6 cellular contexts compared by ENCODE assay signal in the genomic region with DNA sequence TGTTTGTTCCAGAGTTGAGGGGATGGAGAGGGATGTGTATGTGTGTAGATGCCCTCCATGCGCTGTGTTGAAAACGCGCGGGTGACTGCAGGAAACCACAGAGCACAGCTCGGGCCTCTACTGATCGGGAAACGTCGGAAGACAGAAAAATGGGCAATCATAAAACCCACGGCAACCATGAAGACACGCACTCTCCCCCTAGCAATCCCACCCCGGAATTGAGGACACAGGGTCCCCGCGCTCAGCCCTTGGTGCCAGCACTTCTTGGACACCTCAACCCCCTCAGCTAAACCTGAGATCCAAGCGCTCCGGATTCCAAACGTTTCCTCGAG. TPM values are rescaled to one million over a fixed set of nuclear protein-coding genes. Genes with fewer than 3 reads are reported as not detected.
A peak's percentile ranks its signal among the peaks of the same experiment; 100 is the strongest.
DNase-seq lines count a peak whose midpoint lies in the region; ATAC-seq, FAIRE-seq and TF ChIP-seq lines count a peak whose summit lies in the region.

No MANE protein-coding gene starts in this region.

- peak overlapping the region; percentile 94 for H3K4ac ChIP-seq in H1 (replicated peaks; ENCODE audit: insufficient read length, low read depth, low read length)

- WGBS in H1 (ENCODE audit: extremely low coverage in 1 of 2, insufficient coverage in 1 of 2, insufficient read length in 1 of 2, insufficient replicate concordance in 2 of 2, low coverage in 1 of 2, low lambda C conversion rate in 2 of 2, missing lambda C conversion rate in 1 of 2), 2 experiments, result 2% methylated on average over 17 of the region's 17 CpGs; no CpG with 5 or more reads in 1 of the 2 experiments

- H3K27ac ChIP-seq in H1 (ENCODE audit: low read depth, low read length), result peak overlapping the region; percentile 63
- H3K27ac ChIP-seq in gastrocnemius medialis, result peak overlapping the region; percentile 78 to 91 (median 88)

- peak overlapping the region; percentile 93; the same call in 1 of the 2 replicates for H3K18ac ChIP-seq in H1 (ENCODE audit: extremely low read depth, low read length)

- H2BK120ac ChIP-seq in H1 (replicated peaks; ENCODE audit: low read depth, low read length), result no peak overlapping the region

- POLR2A ChIA-PET in H1 (lab: Charles Lee; ENCODE audit: partially characterized antibody), result interaction anchor here (0.6 to 61.4 kb wide), 35 partner anchors 11 to 277 kb away, joined by 3 to 2041 read pairs (median 5); a partner anchor contains a TSS

- H3K56ac ChIP-seq in H1 (replicated peaks; ENCODE audit: insufficient read length, low read depth, low read length), result peak overlapping the region; percentile 83

- TF ChIP-seq CTCF in H1 (IDR thresholded peaks at IDR 0.05; ENCODE audit: control extremely low read depth in 1 of 3, insufficient read depth in 1 of 3, low read depth in 1 of 3, low read length in 3 of 3) (no peak), gastrocnemius medialis (IDR thresholded peaks at IDR 0.05 in 4 of 5, conservative IDR thresholded peaks at IDR 0.05 in 1 of 5) (no peak)

- peaks cover 2 to 5% of the 10 kb centered on the region in 2 experiments for H4K20me1 ChIP-seq in H1 (replicated peaks in 1 of 2; ENCODE audit: control insufficient read depth in 1 of 2, insufficient read depth in 2 of 2, low read length in 2 of 2)

- peak overlapping the region; percentile 53 for H2BK12ac ChIP-seq in H1 (ENCODE audit: low read depth, low read length)

- no peak for FAIRE-seq in H1 (lab: Jason Lieb, UNC)

- no peak overlapping the region for H3K23ac ChIP-seq in H1 (ENCODE audit: insufficient read length)

- DNase-seq in DMS53 treated with DMSO at 0.1 percent for 48 hours (lab: John Stamatoyannopoulos, UW; ENCODE audit: unreplicated experiment) (peak; percentile 72), Kasumi-1 (lab: John Stamatoyannopoulos, UW) (peak; percentile 79 to 85), H1 (ENCODE audit: low read depth in 1 of 2, low spot score in 2 of 2) (peak in 1 of 2 experiments; percentile 41), gastrocnemius medialis (no peak), NCI-H2227 treated with DMSO at 0.1 percent for 48 hours (lab: John Stamatoyannopoulos, UW) (no peak), cerebellar nuclear complex (lab: John Stamatoyannopoulos, UW) (no peak)

- intact Hi-C loops in gastrocnemius medialis (cut with DNase I; ENCODE audit: low total_unique reads), result no loop called here

- H2AK5ac ChIP-seq in H1 (ENCODE audit: low read depth, low read length), result peak overlapping the region; percentile 93; the same call in 1 of the 2 replicates

- H3K36me3 ChIP-seq in H1 (ENCODE audit: control insufficient read depth in 2 of 4, insufficient read depth in 4 of 4, low read length in 3 of 4) (peaks cover 4 to 30% (median 10%) of the 10 kb centered on the region in 4 experiments; a peak in 5 of 8 replicates), gastrocnemius medialis (peaks cover 0 to 26% of the 10 kb centered on the region in 2 donors)

- H3K4me1 ChIP-seq in H1 (replicated peaks in 1 of 4; ENCODE audit: control insufficient read depth in 3 of 4, insufficient read depth in 4 of 4, low read length in 3 of 4), result peaks cover 4 to 13% (median 7%) of the 10 kb centered on the region in 4 experiments
- H3K4me1 ChIP-seq in gastrocnemius medialis, result peaks cover 42 to 55% of the 10 kb centered on the region in 2 donors

- H2BK15ac ChIP-seq in H1 (ENCODE audit: low read length), result no peak overlapping the region

- H3K79me2 ChIP-seq in H1 (ENCODE audit: control insufficient read depth in 1 of 2, insufficient read depth in 2 of 2, low read length in 2 of 2), result peaks cover 2 to 20% of the 10 kb centered on the region in 2 experiments; a peak in 3 of 4 replicates

- H4K5ac ChIP-seq in H1 (ENCODE audit: insufficient read length, low read depth, low read length), result peak overlapping the region; percentile 88

- peaks cover 17% of the 10 kb centered on the region for H3K23me2 ChIP-seq in H1 (ENCODE audit: low read depth, low read length)

- peak overlapping the region; percentile 66 to 89 (median 78) for H3K9ac ChIP-seq in H1 (replicated peaks in 1 of 4; ENCODE audit: extremely low read depth in 1 of 4, low read depth in 3 of 4, low read length in 3 of 4)

- no peak for TF ChIP-seq EP300 in H1 (IDR thresholded peaks at IDR 0.05; ENCODE audit: borderline replicate concordance in 1 of 2, low read depth in 2 of 2, low read length in 2 of 2)

- H3K4me2 ChIP-seq in H1 (ENCODE audit: insufficient read depth in 1 of 2, low read depth in 2 of 2, low read length in 2 of 2), result peak overlapping the region; percentile 80 to 90

- peak in 1 of 2 experiments; percentile 74; a peak in 1 of 3 replicates for TF ChIP-seq POLR2A in H1 (IDR thresholded peaks at IDR 0.05; ENCODE audit: control extremely low read depth in 1 of 2, low read depth in 2 of 2, low read length in 2 of 2)
- no peak for TF ChIP-seq POLR2A in gastrocnemius medialis (IDR thresholded peaks at IDR 0.05)

- H3K14ac ChIP-seq in H1 (ENCODE audit: insufficient read length), result no peak overlapping the region

- peak overlapping the region; percentile 88 to 97 (median 92) for H3K4me3 ChIP-seq in H1 (ENCODE audit: extremely low read depth in 1 of 4, insufficient read depth in 2 of 4, low read depth in 3 of 4, low read length in 4 of 4)
- H3K4me3 ChIP-seq in gastrocnemius medialis, result peak overlapping the region; percentile 67 to 91 (median 81)

- H3K9me3 ChIP-seq in H1 (ENCODE audit: insufficient read depth in 2 of 2, low read depth in 1 of 2, low read length in 1 of 2), result no peaks in the 10 kb centered on the region
- no peaks in the 10 kb centered on the region for H3K9me3 ChIP-seq in gastrocnemius medialis

- H2BK20ac ChIP-seq in H1 (ENCODE audit: low read length), result no peak overlapping the region

- CTCF ChIA-PET in H1 (lab: Charles Lee; ENCODE audit: partially characterized antibody), result interaction anchor here (0.6 to 3.1 kb wide), 9 partner anchors 9 to 328 kb away, joined by 3 to 10 read pairs (median 4); a partner anchor contains a TSS

- H2AFZ ChIP-seq in H1 (ENCODE audit: low read length), result no peak overlapping the region; the same call in 1 of the 2 replicates

- ATAC-seq in gastrocnemius medialis, result peak; percentile 9 to 32

- H3K79me1 ChIP-seq in H1 (ENCODE audit: low read depth, low read length), result peaks cover 9% of the 10 kb centered on the region

- peak overlapping the region; percentile 97 for H4K8ac ChIP-seq in H1 (ENCODE audit: extremely low read depth, insufficient read depth, low read length)

- H4K91ac ChIP-seq in H1 (replicated peaks; ENCODE audit: insufficient read length, low read length), result peak overlapping the region; percentile 95

- peak in 1 of 2 experiments; percentile 1; a peak in 1 of 4 replicates for TF ChIP-seq RAD21 in H1 (IDR thresholded peaks at IDR 0.05 in 1 of 2, conservative IDR thresholded peaks at IDR 0.05 in 1 of 2; ENCODE audit: low read depth in 2 of 2, low read length in 2 of 2)

- no peaks in the 10 kb centered on the region for H3K27me3 ChIP-seq in H1 (replicated peaks in 1 of 4; ENCODE audit: control insufficient read depth in 3 of 4, extremely low read depth in 1 of 4, insufficient read depth in 3 of 4, low read length in 3 of 4)
- H3K27me3 ChIP-seq in gastrocnemius medialis, result no peaks in the 10 kb centered on the region

- in situ Hi-C loops in gastrocnemius medialis (cut with MboI; ENCODE audit: low sequenced_read_pairs in 4 of 4), result no loop called here

- H2BK5ac ChIP-seq in H1 (ENCODE audit: low read depth, low read length), result peak overlapping the region; percentile 80

RNA-seq across cellular contexts. Expression of a gene that starts 0.2 kb away (rescaled TPM):
- 14.2 and 15.2 TPM in 2 replicates for total RNA-seq in H1 (2021; fragmentation: NEBNext Ultra II Directional; extraction: Animal tissue kit (Norgen Biotek cat#: 25700))
- polyA plus RNA-seq in H1 (2011; rRNA removed), result 15.7 and 27.9 TPM in 2 replicates
- polyA plus RNA-seq in H1 (2011; cell fraction: cytosol; rRNA removed), result 27.4 TPM
- 15.1 TPM for polyA plus RNA-seq in H1 (2011; cell fraction: nucleus; rRNA removed)
- polyA plus RNA-seq in H1 (2012, experiment 1 of 2), result 9.2 to 17.6 TPM (median 14.6 TPM) in 4 replicates
- polyA plus RNA-seq in H1 (2012, experiment 2 of 2), result 6.8 TPM
- 13.2 TPM for polyA plus RNA-seq in H1 (2013, experiment 1 of 2)
- polyA plus RNA-seq in H1 (2013, experiment 2 of 2), result 15.4 TPM
- polyA minus RNA-seq in H1 (2011; rRNA and poly(A)+ RNA removed), result 2.3 and 2.7 TPM in 2 replicates
- 5.5 TPM for polyA minus RNA-seq in H1 (2011; cell fraction: cytosol; rRNA and poly(A)+ RNA removed)
- 9.4 TPM for polyA minus RNA-seq in H1 (2011; cell fraction: nucleus; rRNA and poly(A)+ RNA removed)
- 10 to 100 TPM in 2 of 4 donors, 1 to 10 TPM in 2; 6.4 to 11.7 (median 9.0) TPM for total RNA-seq in gastrocnemius medialis

RNA-seq across cellular contexts. Expression of a gene that starts 0.8 kb away (rescaled TPM):
- 3.6 and 5.2 TPM in 2 replicates for total RNA-seq in H1 (2021; fragmentation: NEBNext Ultra II Directional; extraction: Animal tissue kit (Norgen Biotek cat#: 25700))
- polyA plus RNA-seq in H1 (2011; rRNA removed), result 2.3 and 2.8 TPM in 2 replicates
- polyA plus RNA-seq in H1 (2011; cell fraction: cytosol; rRNA removed), result 2.5 TPM
- 5.8 TPM for polyA plus RNA-seq in H1 (2011; cell fraction: nucleus; rRNA removed)
- polyA plus RNA-seq in H1 (2012, experiment 1 of 2), result 3.3 to 4.0 TPM (median 3.6 TPM) in 4 replicates
- 2.7 TPM for polyA plus RNA-seq in H1 (2012, experiment 2 of 2)
- 3.2 TPM for polyA plus RNA-seq in H1 (2013, experiment 1 of 2)
- 2.7 TPM for polyA plus RNA-seq in H1 (2013, experiment 2 of 2)
- polyA minus RNA-seq in H1 (2011; rRNA and poly(A)+ RNA removed), result 2.8 and 3.6 TPM in 2 replicates
- polyA minus RNA-seq in H1 (2011; cell fraction: cytosol; rRNA and poly(A)+ RNA removed), result 3.4 TPM
- polyA minus RNA-seq in H1 (2011; cell fraction: nucleus; rRNA and poly(A)+ RNA removed), result 9.8 TPM
- total RNA-seq in gastrocnemius medialis, result 1 to 10 TPM in 2 of 4 donors, under 1 TPM in 2; 0.82 to 2.1 (median 1.1) TPM

RNA-seq across cellular contexts. Expression of a gene that starts 6.1 kb away (rescaled TPM):
- total RNA-seq in H1 (2021; fragmentation: NEBNext Ultra II Directional; extraction: Animal tissue kit (Norgen Biotek cat#: 25700)), result 66.1 and 67.8 TPM in 2 replicates
- 12.0 and 26.4 TPM in 2 replicates for polyA plus RNA-seq in H1 (2011; rRNA removed)
- polyA plus RNA-seq in H1 (2011; cell fraction: cytosol; rRNA removed), result 12.8 TPM
- polyA plus RNA-seq in H1 (2011; cell fraction: nucleus; rRNA removed), result 35.7 TPM
- polyA plus RNA-seq in H1 (2012, experiment 1 of 2), result 14.9 to 28.1 TPM (median 21.4 TPM) in 4 replicates
- 33.4 TPM for polyA plus RNA-seq in H1 (2012, experiment 2 of 2)
- polyA plus RNA-seq in H1 (2013, experiment 1 of 2), result 56.6 TPM
- polyA plus RNA-seq in H1 (2013, experiment 2 of 2), result 55.3 TPM
- 24.5 and 50.1 TPM in 2 replicates for polyA minus RNA-seq in H1 (2011; rRNA and poly(A)+ RNA removed)
- polyA minus RNA-seq in H1 (2011; cell fraction: cytosol; rRNA and poly(A)+ RNA removed), result 118 TPM
- polyA minus RNA-seq in H1 (2011; cell fraction: nucleus; rRNA and poly(A)+ RNA removed), result 195 TPM
- 1 to 10 TPM; 1.7 to 4.5 (median 2.8) TPM for total RNA-seq in gastrocnemius medialis

RNA-seq across cellular contexts. Expression of a gene that starts 6.2 kb away (rescaled TPM):
- 171 and 173 TPM in 2 replicates for total RNA-seq in H1 (2021; fragmentation: NEBNext Ultra II Directional; extraction: Animal tissue kit (Norgen Biotek cat#: 25700))
- 68.0 and 72.1 TPM in 2 replicates for polyA plus RNA-seq in H1 (2011; rRNA removed)
- polyA plus RNA-seq in H1 (2011; cell fraction: cytosol; rRNA removed), result 154 TPM
- polyA plus RNA-seq in H1 (2011; cell fraction: nucleus; rRNA removed), result 107 TPM
- polyA plus RNA-seq in H1 (2012, experiment 1 of 2), result 146 to 196 TPM (median 168 TPM) in 4 replicates
- 164 TPM for polyA plus RNA-seq in H1 (2012, experiment 2 of 2)
- polyA plus RNA-seq in H1 (2013, experiment 1 of 2), result 226 TPM
- 250 TPM for polyA plus RNA-seq in H1 (2013, experiment 2 of 2)
- polyA minus RNA-seq in H1 (2011; rRNA and poly(A)+ RNA removed), result 14.8 and 17.1 TPM in 2 replicates
- polyA minus RNA-seq in H1 (2011; cell fraction: cytosol; rRNA and poly(A)+ RNA removed), result 16.8 TPM
- polyA minus RNA-seq in H1 (2011; cell fraction: nucleus; rRNA and poly(A)+ RNA removed), result 28.0 TPM
- 10 to 100 TPM; 36.1 to 44.7 (median 41.3) TPM for total RNA-seq in gastrocnemius medialis

RNA-seq across cellular contexts. Expression of a gene that starts 7.6 kb away (rescaled TPM):
- 104 and 114 TPM in 2 replicates for total RNA-seq in H1 (2021; fragmentation: NEBNext Ultra II Directional; extraction: Animal tissue kit (Norgen Biotek cat#: 25700))
- polyA plus RNA-seq in H1 (2011; rRNA removed), result 78.6 and 126 TPM in 2 replicates
- 175 TPM for polyA plus RNA-seq in H1 (2011; cell fraction: cytosol; rRNA removed)
- 134 TPM for polyA plus RNA-seq in H1 (2011; cell fraction: nucleus; rRNA removed)
- 93.9 to 156 TPM (median 146 TPM) in 4 replicates for polyA plus RNA-seq in H1 (2012, experiment 1 of 2)
- polyA plus RNA-seq in H1 (2012, experiment 2 of 2), result 174 TPM
- polyA plus RNA-seq in H1 (2013, experiment 1 of 2), result 99.6 TPM
- polyA plus RNA-seq in H1 (2013, experiment 2 of 2), result 95.6 TPM
- polyA minus RNA-seq in H1 (2011; rRNA and poly(A)+ RNA removed), result 27.2 and 28.9 TPM in 2 replicates
- polyA minus RNA-seq in H1 (2011; cell fraction: cytosol; rRNA and poly(A)+ RNA removed), result 48.2 TPM
- polyA minus RNA-seq in H1 (2011; cell fraction: nucleus; rRNA and poly(A)+ RNA removed), result 49.5 TPM
- total RNA-seq in gastrocnemius medialis, result 100 to 1,000 TPM; 216 to 450 (median 265) TPM

Comparison
In these comparisons a context has a peak if more than half of its experiments do, and no peak if none do; other contexts are left out.
1. DNase-seq: peak in DMS53 treated with DMSO at 0.1 percent for 48 hours (single experiment) and Kasumi-1 (2 of 2); none in gastrocnemius medialis (0 of 2), NCI-H2227 treated with DMSO at 0.1 percent for 48 hours (single experiment) and cerebellar nuclear complex (0 of 2).
2. RNA of a gene that starts 6.1 kb away (total RNA-seq): 66.1 to 67.8 TPM in H1; 1.7 to 4.5 TPM in gastrocnemius medialis; every median in the first group is over 10 times any median in the second.